Comparison of ENCODE assay signal across 34 cellular contexts in the genomic region with DNA sequence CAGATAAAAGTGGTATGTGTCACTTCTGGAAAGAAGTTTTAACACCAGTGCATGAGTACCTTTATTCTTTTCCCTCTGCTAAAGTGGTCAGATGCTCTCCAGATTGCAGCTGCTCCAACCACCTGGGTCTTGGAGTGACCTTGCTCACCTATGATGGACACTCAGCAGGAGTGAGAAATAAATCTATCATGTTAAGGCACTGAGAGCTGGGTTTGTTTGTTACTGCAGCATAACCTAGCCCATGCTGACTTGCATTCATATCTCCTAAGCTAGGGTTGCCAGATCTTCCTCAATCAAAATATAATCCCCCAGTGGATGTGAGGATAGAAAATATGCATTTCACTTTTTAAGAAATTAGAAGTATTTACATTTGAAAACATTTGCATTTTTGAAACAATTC.
"Had no signal": no experiment of that assay in that cellular context is flagged by ENCODE, and none has a peak within 500 bp of the region (broad histone marks: within the 10 kb centered on the region; RNA-seq: fewer than 3 reads in every experiment).

No MANE protein-coding gene starts in this region.

- DNase-seq: Karpas-422, Kasumi-1, MG63, MM.1S, MV-4-11, NCI-H1048, NCI-H1092, NCI-H1092 treated with DMSO at 0.1 percent for 48 hours, NCI-H1105, NCI-H1105 treated with DMSO at 0.1 percent for 48 hours, NCI-H1417, NCI-H1417 treated with DMSO at 0.1 percent for 48 hours, NCI-H1436, NCI-H1436 treated with DMSO at 0.1 percent for 48 hours, NCI-H146, NCI-H1694, NCI-H1694 treated with DMSO at 0.1 percent for 48 hours, NCI-H187, NCI-H187 treated with DMSO at 0.1 percent for 48 hours, NCI-H1930, NCI-H2029, NCI-H2081, NCI-H2081 treated with DMSO at 0.1 percent for 48 hours, NCI-H2107, NCI-H2171, NCI-H2171 treated with DMSO at 0.1 percent for 48 hours, NCI-H2227 treated with DMSO at 0.1 percent for 48 hours, NCI-H226, NCI-H345, NCI-H446, NCI-H446 treated with DMSO at 0.1 percent for 48 hours, NCI-H510A, NCI-H510A treated with DMSO at 0.1 percent for 48 hours, NCI-H524 had no signal

- H3K4me3 ChIP-seq: MG63 had no signal

- H3K36me3 ChIP-seq: MG63 had no signal

- H3K9me3 ChIP-seq: MG63 had no signal

- H3K27me3 ChIP-seq: MG63 had no signal
